Comparison of ENCODE assay signal across 12 cellular contexts in genomic region chr16:53093162-53093744, GRCh38. TPM values are rescaled to one million over a fixed set of nuclear protein-coding genes. Genes with fewer than 3 reads are reported as not detected.
DNase-seq lines count a peak whose midpoint lies in the region; ATAC-seq and TF ChIP-seq lines count a peak whose summit lies in the region.
"Had no signal": no experiment of that assay in that cellular context is flagged by ENCODE, and none has a peak within 500 bp of the region (broad histone marks: within the 10 kb centered on the region; RNA-seq: fewer than 3 reads in every experiment).

No MANE protein-coding gene starts in this region.

- peak overlapping the region; percentile 44 to 97 (median 78) for H3K27ac ChIP-seq in heart right ventricle
- H3K27ac ChIP-seq in vagina = peak overlapping the region; percentile 52

- H3K27me3 ChIP-seq in heart right ventricle (no peaks in the 10 kb centered on the region), vagina (no peaks in the 10 kb centered on the region)

- no peak for TF ChIP-seq POLR2A in vagina (IDR thresholded peaks at IDR 0.05)

- H3K9me3 Mint-ChIP-seq in brain (peaks cover 0 to 3% (median 0%) of the 10 kb centered on the region in 5 experiments), natural killer cell (no peaks in the 10 kb centered on the region)

- peak overlapping the region in 3 of 5 experiments; percentile 74 to 99 (median 98) for H3K27ac Mint-ChIP-seq in brain
- peak overlapping the region; percentile 56 to 77 for H3K27ac Mint-ChIP-seq in natural killer cell
- H3K27ac Mint-ChIP-seq: activated naive CD8-positive, alpha-beta T cell had no signal

- TF ChIP-seq CTCF in heart right ventricle (IDR thresholded peaks at IDR 0.05) = no peak
- TF ChIP-seq CTCF in brain (conservative IDR thresholded peaks at IDR 0.05) = no peak
- no peak for TF ChIP-seq CTCF in natural killer cell (IDR thresholded peaks at IDR 0.05)
- TF ChIP-seq CTCF in vagina (IDR thresholded peaks at IDR 0.05) = no peak

- intact Hi-C loops in heart right ventricle (cut with DNase I) = loop anchor here in 4 of 10 donors (5.0 kb wide), 3 partner anchors 34 to 39 kb away; no protein-coding TSS in a partner anchor
- intact Hi-C loops in Right ventricle myocardium superior (cut with DNase I) = loop anchor here (5.0 kb wide), 1 partner anchor 36 kb away; no protein-coding TSS in a partner anchor
- intact Hi-C loops in natural killer cell (cut with micrococcal nuclease) = loop anchor here (10.0 kb wide), 1 partner anchor 362 kb away; no protein-coding TSS in a partner anchor
- intact Hi-C loops in vagina (cut with DNase I) = no loop called here

- H3K4me1 Mint-ChIP-seq in brain = peaks cover 60% of the 10 kb centered on the region
- H3K4me1 Mint-ChIP-seq in natural killer cell = peaks cover 41 to 61% of the 10 kb centered on the region in 2 donors

- H3K36me3 Mint-ChIP-seq in brain (peaks cover 3% of the 10 kb centered on the region), natural killer cell (no peaks in the 10 kb centered on the region)

- DNase-seq in heart right ventricle (no peak), Right ventricle myocardium superior (no peak), natural killer cell (no peak), vagina (ENCODE audit: extremely low spot score in 2 of 2) (no peak), AG20443 (ENCODE audit: low spot score) (no peak), NCI-H748 (lab: John Stamatoyannopoulos, UW; ENCODE audit: unreplicated experiment) (no peak), T1000 (lab: John Stamatoyannopoulos, UW) (no peak)
- DNase-seq: activated CD4-positive, alpha-beta T cell treated with anti-CD3 and anti-CD28 coated beads, Interleukin-2, amount 50 U/mL, for 48 hours; H7; Karpas-422 had no signal

- 95 to 96% methylated on average over 5 of the region's 5 CpGs for WGBS in heart right ventricle, 2 donors

- no peaks in the 10 kb centered on the region for H3K27me3 Mint-ChIP-seq in brain
- H3K27me3 Mint-ChIP-seq in natural killer cell (ENCODE audit: low read depth in 2 of 2) = no peaks in the 10 kb centered on the region
- H3K27me3 Mint-ChIP-seq: activated naive CD8-positive, alpha-beta T cell had no signal

- H3K4me3 Mint-ChIP-seq in brain = no peak overlapping the region
- H3K4me3 Mint-ChIP-seq in natural killer cell = no peak overlapping the region
- H3K4me3 Mint-ChIP-seq: activated naive CD8-positive, alpha-beta T cell had no signal

- ATAC-seq in heart right ventricle = no peak
- ATAC-seq in Right ventricle myocardium superior (ENCODE audit: poor library complexity) = no peak
- ATAC-seq in natural killer cell = no peak

- H3K9me3 ChIP-seq in heart right ventricle = no peaks in the 10 kb centered on the region
- no peaks in the 10 kb centered on the region for H3K9me3 ChIP-seq in vagina

- H3K4me3 ChIP-seq in heart right ventricle (no peak overlapping the region), vagina (no peak overlapping the region)

- H3K36me3 ChIP-seq in heart right ventricle (no peaks in the 10 kb centered on the region), vagina (no peaks in the 10 kb centered on the region)

- H3K4me1 ChIP-seq in heart right ventricle (peaks cover 35 to 83% (median 72%) of the 10 kb centered on the region in 9 donors), vagina (peaks cover 85% of the 10 kb centered on the region)

RNA-seq across cellular contexts. Expression of gene CHD9, which starts 38.5 kb away (rescaled TPM):
- total RNA-seq in heart right ventricle (10 to 100 TPM; 39.6 to 58.4 (median 45.1) TPM), Right ventricle myocardium superior (39.5 TPM), natural killer cell (10 to 100 TPM; 81.4 to 85.2 (median 81.9) TPM), vagina (77.6 TPM)
- polyA plus RNA-seq in heart right ventricle (10 to 100 TPM in 1 of 2 donors, 1 to 10 TPM in 1; 7.0 to 15.7 TPM), brain (ENCODE audit: insufficient read depth, low read depth, low replicate concordance) (3.7 TPM)

RNA-seq across cellular contexts. Expression of gene CHD9NB, which starts 40.6 kb away (rescaled TPM):
- total RNA-seq in heart right ventricle (1 to 10 TPM in 1 of 10 donors, under 1 TPM in 7, not detected in 2; 0.29 to 1.2 (median 0.51) TPM), Right ventricle myocardium superior (0.86 TPM), natural killer cell (under 1 TPM in 1 of 3 donors, not detected in 2; 0.26 TPM), vagina (not detected)
- polyA plus RNA-seq in heart right ventricle (1 to 10 TPM in 1 of 2 donors, under 1 TPM in 1; 0.17 to 1.5 TPM), brain (ENCODE audit: insufficient read depth, low read depth, low replicate concordance) (0.19 TPM)
